In the genomic region with DNA sequence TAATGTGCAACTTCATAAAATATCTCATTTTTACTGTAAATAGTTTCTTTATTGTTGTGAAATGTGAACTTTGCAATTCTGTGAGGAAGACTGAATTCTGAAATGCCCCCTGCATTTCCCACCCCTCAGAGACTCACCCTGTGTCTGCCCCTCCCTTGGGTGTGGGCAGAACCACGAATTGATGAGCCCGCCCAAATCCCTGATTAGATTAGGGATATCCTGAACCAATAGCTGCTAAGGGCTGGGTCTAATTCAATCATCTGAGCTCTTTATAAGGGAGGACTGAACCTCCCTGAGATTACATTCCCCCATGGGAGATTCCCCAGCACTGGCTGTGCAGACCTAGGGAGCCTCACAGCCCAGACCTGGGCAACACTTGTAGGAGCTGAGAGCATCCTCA, we compare ENCODE assay signal across 6 cellular contexts. TPM values are rescaled to one million over a fixed set of nuclear protein-coding genes. Genes with fewer than 3 reads are reported as not detected.
"Had no signal": no experiment of that assay in that cellular context is flagged by ENCODE, and none has a peak within 500 bp of the region (broad histone marks: within the 10 kb centered on the region; RNA-seq: fewer than 3 reads in every experiment).

A gene (plus strand): TSS at position 301 of the 400 bp plus-strand sequence.

RNA-seq across cellular contexts. Expression of the gene that starts here (rescaled TPM):
- total RNA-seq: HepG2, HT-29, HT1080, IMR-90, K562 had no signal
- polyA plus RNA-seq: HepG2, IgD-negative memory B cell, IMR-90, K562 had no signal
